8 cellular contexts compared by ENCODE assay signal in genomic region chr18:12376034-12376717, GRCh38. TPM values are rescaled to one million over a fixed set of nuclear protein-coding genes. Genes with fewer than 3 reads are reported as not detected.
DNase-seq lines count a peak whose midpoint lies in the region; ATAC-seq and TF ChIP-seq lines count a peak whose summit lies in the region.

No MANE protein-coding gene starts in this region.

- peak overlapping the region; percentile 75 for H3K27ac Mint-ChIP-seq in WTC11
- peak overlapping the region; percentile 53 for H3K27ac Mint-ChIP-seq in neural progenitor cell

- H3K9me3 Mint-ChIP-seq in WTC11 (no peaks in the 10 kb centered on the region), neural progenitor cell (no peaks in the 10 kb centered on the region)

- H3F3A ChIP-seq in neural progenitor cell (ENCODE audit: low read depth): peaks cover 25% of the 10 kb centered on the region

- H3K4me3 Mint-ChIP-seq in WTC11: peak overlapping the region; percentile 87
- peak overlapping the region; percentile 92 for H3K4me3 Mint-ChIP-seq in neural progenitor cell

- CTCF ChIA-PET in WTC11 (lab: Charles Lee): interaction anchor here (1.0 to 2.7 kb wide), 6 partner anchors 19 to 104 kb away, joined by 4 to 27 read pairs (median 10); no protein-coding TSS in a partner anchor

- peaks cover 41% of the 10 kb centered on the region for H3K4me1 Mint-ChIP-seq in WTC11
- peaks cover 19% of the 10 kb centered on the region for H3K4me1 Mint-ChIP-seq in neural progenitor cell

- peaks cover 3% of the 10 kb centered on the region for H3K36me3 Mint-ChIP-seq in WTC11
- peaks cover 12% of the 10 kb centered on the region for H3K36me3 Mint-ChIP-seq in neural progenitor cell

- H2AFZ ChIP-seq in neural progenitor cell (replicated peaks): peak overlapping the region; percentile 75

- H3K79me2 ChIP-seq in neural progenitor cell (ENCODE audit: low read depth): peaks cover 54% of the 10 kb centered on the region

- H3K27me3 ChIP-seq in HL-60 (ENCODE audit: insufficient read depth, poor library complexity, severe bottlenecking) (no peaks in the 10 kb centered on the region), esophagus squamous epithelium (no peaks in the 10 kb centered on the region), neural progenitor cell (no peaks in the 10 kb centered on the region)

- no peaks in the 10 kb centered on the region for H3K27me3 Mint-ChIP-seq in WTC11 (ENCODE audit: low read depth)
- peaks cover 6% of the 10 kb centered on the region for H3K27me3 Mint-ChIP-seq in neural progenitor cell (ENCODE audit: insufficient read depth, low read depth)

- 8 to 12% methylated on average over 10 to 25 of the region's 38 CpGs for WGBS in esophagus squamous epithelium, 2 donors

- H3K9ac ChIP-seq in neural progenitor cell: peak overlapping the region; percentile 53

- peaks cover 45% of the 10 kb centered on the region for H4K20me1 ChIP-seq in neural progenitor cell (ENCODE audit: low read depth)

- ATAC-seq in WTC11 (no peak), HG03469 (IDR thresholded peaks at IDR 0.05; ENCODE audit: unreplicated experiment) (no peak)

- intact Hi-C loops in esophagus squamous epithelium (cut with DNase I): no loop called here

- peak overlapping the region; percentile 59 for H3K4me3 ChIP-seq in HL-60 (replicated peaks; ENCODE audit: insufficient read depth, low read length)
- H3K4me3 ChIP-seq in esophagus squamous epithelium: peak overlapping the region; percentile 62 to 98 (median 80)
- peak overlapping the region; percentile 72 for H3K4me3 ChIP-seq in neural progenitor cell

- TF ChIP-seq CTCF in HL-60 (IDR thresholded peaks at IDR 0.05; ENCODE audit: insufficient read depth, low read length): no peak
- TF ChIP-seq CTCF in WTC11 (IDR thresholded peaks at IDR 0.05): no peak
- no peak for TF ChIP-seq CTCF in esophagus squamous epithelium (IDR thresholded peaks at IDR 0.05)
- no peak for TF ChIP-seq CTCF in neural progenitor cell (IDR thresholded peaks at IDR 0.05)

- peaks cover 13 to 54% (median 24%) of the 10 kb centered on the region in 3 donors for H3K4me1 ChIP-seq in esophagus squamous epithelium
- H3K4me1 ChIP-seq in neural progenitor cell: peaks cover 6% of the 10 kb centered on the region

- POLR2A ChIA-PET in WTC11 (lab: Charles Lee): interaction anchor here (0.7 to 2.3 kb wide), 9 partner anchors 12 to 163 kb away, joined by 3 to 13 read pairs (median 4); partner anchors contain the start of gene PRELID3A

- DNase-seq in DMS53 treated with DMSO at 0.1 percent for 48 hours (lab: John Stamatoyannopoulos, UW; ENCODE audit: unreplicated experiment) (peak; percentile 74), HL-60 (ENCODE audit: low read depth in 1 of 2, low spot score in 1 of 2) (peak in 1 of 2 experiments; percentile 35), WTC11 (ENCODE audit: low spot score) (no peak), esophagus squamous epithelium (lab: John Stamatoyannopoulos, UW) (no peak), neural progenitor cell (ENCODE audit: low spot score) (peak; percentile 33), NCI-H1092 treated with DMSO at 0.1 percent for 48 hours (lab: John Stamatoyannopoulos, UW) (no peak), NCI-H510A treated with DMSO at 0.1 percent for 48 hours (lab: John Stamatoyannopoulos, UW) (no peak)

- H3K27ac ChIP-seq in HL-60 (replicated peaks): peak overlapping the region; percentile 86
- H3K27ac ChIP-seq in esophagus squamous epithelium: peak overlapping the region; percentile 93 to 100 (median 97)
- no peak overlapping the region for H3K27ac ChIP-seq in neural progenitor cell

- no peaks in the 10 kb centered on the region for H3K36me3 ChIP-seq in esophagus squamous epithelium
- no peaks in the 10 kb centered on the region for H3K36me3 ChIP-seq in neural progenitor cell

- H3K9me3 ChIP-seq in esophagus squamous epithelium (no peaks in the 10 kb centered on the region), neural progenitor cell (ENCODE audit: low read depth) (no peaks in the 10 kb centered on the region)

- peak overlapping the region; percentile 93 for H3K4me2 ChIP-seq in neural progenitor cell

- no peak for TF ChIP-seq POLR2A in esophagus squamous epithelium (IDR thresholded peaks at IDR 0.05)

TF ChIP-seq in WTC11, 78 proteins besides CTCF, POLR2A, EP300 and RAD21:
- TF ChIP-seq, protein P1, sequence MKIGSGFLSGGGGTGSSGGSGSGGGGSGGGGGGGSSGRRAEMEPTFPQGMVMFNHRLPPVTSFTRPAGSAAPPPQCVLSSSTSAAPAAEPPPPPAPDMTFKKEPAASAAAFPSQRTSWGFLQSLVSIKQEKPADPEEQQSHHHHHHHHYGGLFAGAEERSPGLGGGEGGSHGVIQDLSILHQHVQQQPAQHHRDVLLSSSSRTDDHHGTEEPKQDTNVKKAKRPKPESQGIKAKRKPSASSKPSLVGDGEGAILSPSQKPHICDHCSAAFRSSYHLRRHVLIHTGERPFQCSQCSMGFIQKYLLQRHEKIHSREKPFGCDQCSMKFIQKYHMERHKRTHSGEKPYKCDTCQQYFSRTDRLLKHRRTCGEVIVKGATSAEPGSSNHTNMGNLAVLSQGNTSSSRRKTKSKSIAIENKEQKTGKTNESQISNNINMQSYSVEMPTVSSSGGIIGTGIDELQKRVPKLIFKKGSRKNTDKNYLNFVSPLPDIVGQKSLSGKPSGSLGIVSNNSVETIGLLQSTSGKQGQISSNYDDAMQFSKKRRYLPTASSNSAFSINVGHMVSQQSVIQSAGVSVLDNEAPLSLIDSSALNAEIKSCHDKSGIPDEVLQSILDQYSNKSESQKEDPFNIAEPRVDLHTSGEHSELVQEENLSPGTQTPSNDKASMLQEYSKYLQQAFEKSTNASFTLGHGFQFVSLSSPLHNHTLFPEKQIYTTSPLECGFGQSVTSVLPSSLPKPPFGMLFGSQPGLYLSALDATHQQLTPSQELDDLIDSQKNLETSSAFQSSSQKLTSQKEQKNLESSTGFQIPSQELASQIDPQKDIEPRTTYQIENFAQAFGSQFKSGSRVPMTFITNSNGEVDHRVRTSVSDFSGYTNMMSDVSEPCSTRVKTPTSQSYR (CRISPR knock-in tag; IDR thresholded peaks at IDR 0.05): peak; percentile 10; the same call in 1 of the 2 replicates
- TF ChIP-seq GTF2I (CRISPR knock-in tag; conservative IDR thresholded peaks at IDR 0.05): peak; percentile 78; the same call in 1 of the 2 replicates
- no peak for TF ChIP-seq ZNF317 (CRISPR knock-in tag; IDR thresholded peaks at IDR 0.05; ENCODE audit: borderline replicate concordance, low read depth)
- no peak for TF ChIP-seq FOXP1 (CRISPR knock-in tag; IDR thresholded peaks at IDR 0.05; ENCODE audit: borderline replicate concordance)
- no peak for TF ChIP-seq IRF2 (CRISPR knock-in tag; IDR thresholded peaks at IDR 0.05; ENCODE audit: borderline replicate concordance, low read depth)
- TF ChIP-seq, protein P2, sequence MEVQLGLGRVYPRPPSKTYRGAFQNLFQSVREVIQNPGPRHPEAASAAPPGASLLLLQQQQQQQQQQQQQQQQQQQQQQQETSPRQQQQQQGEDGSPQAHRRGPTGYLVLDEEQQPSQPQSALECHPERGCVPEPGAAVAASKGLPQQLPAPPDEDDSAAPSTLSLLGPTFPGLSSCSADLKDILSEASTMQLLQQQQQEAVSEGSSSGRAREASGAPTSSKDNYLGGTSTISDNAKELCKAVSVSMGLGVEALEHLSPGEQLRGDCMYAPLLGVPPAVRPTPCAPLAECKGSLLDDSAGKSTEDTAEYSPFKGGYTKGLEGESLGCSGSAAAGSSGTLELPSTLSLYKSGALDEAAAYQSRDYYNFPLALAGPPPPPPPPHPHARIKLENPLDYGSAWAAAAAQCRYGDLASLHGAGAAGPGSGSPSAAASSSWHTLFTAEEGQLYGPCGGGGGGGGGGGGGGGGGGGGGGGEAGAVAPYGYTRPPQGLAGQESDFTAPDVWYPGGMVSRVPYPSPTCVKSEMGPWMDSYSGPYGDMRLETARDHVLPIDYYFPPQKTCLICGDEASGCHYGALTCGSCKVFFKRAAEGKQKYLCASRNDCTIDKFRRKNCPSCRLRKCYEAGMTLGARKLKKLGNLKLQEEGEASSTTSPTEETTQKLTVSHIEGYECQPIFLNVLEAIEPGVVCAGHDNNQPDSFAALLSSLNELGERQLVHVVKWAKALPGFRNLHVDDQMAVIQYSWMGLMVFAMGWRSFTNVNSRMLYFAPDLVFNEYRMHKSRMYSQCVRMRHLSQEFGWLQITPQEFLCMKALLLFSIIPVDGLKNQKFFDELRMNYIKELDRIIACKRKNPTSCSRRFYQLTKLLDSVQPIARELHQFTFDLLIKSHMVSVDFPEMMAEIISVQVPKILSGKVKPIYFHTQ (CRISPR knock-in tag; IDR thresholded peaks at IDR 0.05): no peak
- no peak for TF ChIP-seq E2F5 (CRISPR knock-in tag; IDR thresholded peaks at IDR 0.05)

RNA-seq across cellular contexts. Expression of gene AFG3L2, which starts 0.9 kb away (rescaled TPM):
- total RNA-seq in WTC11 (2021) (73.9 to 109 TPM (median 76.0 TPM) in 3 replicates), esophagus squamous epithelium (10 to 100 TPM; 41.5 to 62.9 (median 58.1) TPM), neural progenitor cell (ENCODE audit: low replicate concordance) (38.9 and 51.7 TPM in 2 replicates)

RNA-seq across cellular contexts. Expression of gene PRELID3A, which starts 31.6 kb away (rescaled TPM):
- total RNA-seq in WTC11 (2021) (10.4 to 13.0 TPM (median 10.5 TPM) in 3 replicates), esophagus squamous epithelium (1 to 10 TPM in 2 of 4 donors, under 1 TPM in 2; 0.31 to 1.9 (median 1.2) TPM), neural progenitor cell (ENCODE audit: low replicate concordance) (12.0 and 14.2 TPM in 2 replicates)

Comparison
In these comparisons a context has a peak if more than half of its experiments do, and no peak if none do; other contexts are left out.
1. DNase-seq: peak in DMS53 treated with DMSO at 0.1 percent for 48 hours (single experiment) and neural progenitor cell (single experiment); none in WTC11 (single experiment), esophagus squamous epithelium (single experiment), NCI-H1092 treated with DMSO at 0.1 percent for 48 hours (single experiment) and NCI-H510A treated with DMSO at 0.1 percent for 48 hours (single experiment).
2. Peak in every context shown above with its lines, with median percentiles within 50 percentile points of each other: H3K4me3 ChIP-seq.